In genomic region chr22:29603358-29604191, GRCh38 we compare ENCODE assay signal across 8 cellular contexts. TPM values are rescaled to one million over a fixed set of nuclear protein-coding genes. Genes with fewer than 3 reads are reported as not detected.
DNase-seq lines count a peak whose midpoint lies in the region; ATAC-seq and TF ChIP-seq lines count a peak whose summit lies in the region.

Gene NF2, plus strand, starts transcription at chr22:29603633. Its CDS starts 366 bp downstream, at chr22:29603999.

- intact Hi-C loops in Right ventricle myocardium superior (cut with DNase I): no loop called here

- H3K4me2 ChIP-seq in parathyroid adenoma (ENCODE audit: low read length): peak within 1 kb of the TSS; percentile 95

- DNase-seq in NCI-H1417 treated with DMSO at 0.1 percent for 48 hours (lab: John Stamatoyannopoulos, UW) (peak; percentile 40), T follicular helper cell (ENCODE audit: low read depth) (peak; percentile 98), adipocyte (ENCODE audit: low read depth) (peak; percentile 100), Right ventricle myocardium superior (peak; percentile 99), tibial nerve (ENCODE audit: low spot score in 2 of 2) (peak; percentile 96 to 97)

- peaks cover 11% of the 10 kb centered on the region for H3K36me3 ChIP-seq in adipocyte (ENCODE audit: control insufficient read depth, insufficient read depth, low read length, severe bottlenecking)
- no peaks in the 10 kb centered on the region for H3K36me3 ChIP-seq in parathyroid adenoma (ENCODE audit: control insufficient read depth, insufficient read depth, low read length)
- peaks cover 0 to 7% (median 0%) of the 10 kb centered on the region in 3 donors for H3K36me3 ChIP-seq in tibial nerve

- peak within 1 kb of the TSS; percentile 92 for H2AFZ ChIP-seq in parathyroid adenoma

- TF ChIP-seq POLR2A in tibial nerve (IDR thresholded peaks at IDR 0.05): peak; percentile 57 to 70

- H3K27ac ChIP-seq in parathyroid adenoma (peak within 1 kb of the TSS; percentile 86), tibial nerve (peak within 1 kb of the TSS; percentile 87 to 99 (median 93))

- H3K4me1 ChIP-seq in adipocyte (ENCODE audit: control insufficient read depth, insufficient read depth, low read length) (peaks cover 35% of the 10 kb centered on the region), parathyroid adenoma (peaks cover 6% of the 10 kb centered on the region), tibial nerve (peaks cover 0 to 25% (median 14%) of the 10 kb centered on the region in 4 donors)

- H3K9me3 ChIP-seq in adipocyte (ENCODE audit: control insufficient read depth, low read length) (no peaks in the 10 kb centered on the region), parathyroid adenoma (ENCODE audit: control insufficient read depth, low read length) (no peaks in the 10 kb centered on the region), tibial nerve (no peaks in the 10 kb centered on the region)

- H3K4me3 ChIP-seq in GM12875 (ENCODE audit: low read depth, low read length) (peak within 1 kb of the TSS; percentile 86), adipocyte (ENCODE audit: low read length) (peak within 1 kb of the TSS; percentile 96), parathyroid adenoma (ENCODE audit: low read depth, low read length) (peak within 1 kb of the TSS; percentile 96), tibial nerve (peak within 1 kb of the TSS; percentile 74 to 100 (median 82))

- H3K27me3 ChIP-seq in adipocyte (replicated peaks; ENCODE audit: control insufficient read depth, insufficient read depth, low read length) (no peaks in the 10 kb centered on the region), parathyroid adenoma (ENCODE audit: control insufficient read depth, insufficient read depth, low read length) (no peaks in the 10 kb centered on the region), tibial nerve (no peaks in the 10 kb centered on the region)

- TF ChIP-seq CTCF in GM12875 (IDR thresholded peaks at IDR 0.05; ENCODE audit: borderline replicate concordance, insufficient read depth, low read depth, low read length) (peak; percentile 22; the same call in 1 of the 2 replicates), parathyroid adenoma (IDR thresholded peaks at IDR 0.05) (no peak), tibial nerve (IDR thresholded peaks at IDR 0.05) (peak in 1 of 5 experiments; percentile 16)

- H3K79me2 ChIP-seq in parathyroid adenoma: peaks cover 27% of the 10 kb centered on the region

- TF ChIP-seq EP300 in tibial nerve (IDR thresholded peaks at IDR 0.05): peak; percentile 31 to 70

- peak within 1 kb of the TSS; percentile 96 for H3K9ac ChIP-seq in adipocyte (ENCODE audit: low read length)
- peak within 1 kb of the TSS; percentile 94 for H3K9ac ChIP-seq in parathyroid adenoma

- 0 to 1% methylated on average over 16 to 49 of the region's 84 CpGs for WGBS in tibial nerve, 2 donors

- peak; percentile 99 for ATAC-seq in HG02798 (IDR thresholded peaks at IDR 0.05; ENCODE audit: poor library complexity, unreplicated experiment)
- peak; percentile 99 for ATAC-seq in Right ventricle myocardium superior (ENCODE audit: poor library complexity)

RNA-seq across cellular contexts. Expression of gene NF2, which starts in this region (rescaled TPM):
- 40.6 TPM for total RNA-seq in Right ventricle myocardium superior
- 10 to 100 TPM; 24.9 to 39.0 (median 28.8) TPM for total RNA-seq in tibial nerve

Comparison
In these comparisons a context has a peak if more than half of its experiments do, and no peak if none do; other contexts are left out.
1. Peak in every context shown above with its lines: DNase-seq, ATAC-seq, H3K4me3 ChIP-seq and H3K27ac ChIP-seq.
2. DNase-seq: peak in every context shown above with its lines; median percentile 100 in adipocyte; 99 in Right ventricle myocardium superior; 98 in T follicular helper cell; 96 in tibial nerve; 40 in NCI-H1417 treated with DMSO at 0.1 percent for 48 hours.